Comparison of ENCODE assay signal across 10 cellular contexts in genomic region chr14:82075566-82075965, GRCh38.
DNase-seq lines count a peak whose midpoint lies in the region; ATAC-seq and TF ChIP-seq lines count a peak whose summit lies in the region.
"Had no signal": no experiment of that assay in that cellular context is flagged by ENCODE, and none has a peak within 500 bp of the region (broad histone marks: within the 10 kb centered on the region; RNA-seq: fewer than 3 reads in every experiment).

No MANE protein-coding gene starts in this region.

- H3K9me3 Mint-ChIP-seq in activated CD4-positive, alpha-beta T cell treated with anti-CD3 and anti-CD28 coated beads, Interleukin-2, amount 10 ng/mL, durations not matched to agents 24 days and 14 days, result peaks cover 4% of the 10 kb centered on the region

- H3K9me2 ChIP-seq in PC-3 (replicated peaks; ENCODE audit: low read length), result no peaks in the 10 kb centered on the region

- H3K36me3 ChIP-seq in PC-3 (ENCODE audit: low read depth, low read length), result no peaks in the 10 kb centered on the region
- H3K36me3 ChIP-seq in osteoblast (ENCODE audit: insufficient read depth, low read length), result no peaks in the 10 kb centered on the region
- H3K36me3 ChIP-seq: BLaER1 had no signal

- DNase-seq in activated CD4-positive, alpha-beta T cell treated with anti-CD3 and anti-CD28 coated beads, Interleukin-2, amount 10 ng/mL, durations not matched to agents 24 days and 14 days, result peak; percentile 70
- no peak for DNase-seq in activated CD4-positive, alpha-beta T cell treated with anti-CD3 and anti-CD28 coated beads for 1 hour
- DNase-seq in PC-3, result peak; percentile 26
- DNase-seq in foreskin keratinocyte, result peak in 1 of 2 donors; percentile 13
- DNase-seq in stimulated activated CD8-positive, alpha-beta memory T cell treated with anti-CD3 and anti-CD28 coated beads, Interleukin-4, amount 100 ng/mL, for 48 hours, result peak; percentile 29
- no peak for DNase-seq in osteoblast (ENCODE audit: insufficient read length, low spot score, missing footprints)

- no peak overlapping the region for H3K4me3 ChIP-seq in PC-3 (ENCODE audit: low read length)
- no peak overlapping the region for H3K4me3 ChIP-seq in osteoblast (ENCODE audit: insufficient read depth, low read length)
- H3K4me3 ChIP-seq: BLaER1 had no signal

- H3K4me3 Mint-ChIP-seq in activated CD4-positive, alpha-beta T cell treated with anti-CD3 and anti-CD28 coated beads, Interleukin-2, amount 10 ng/mL, durations not matched to agents 24 days and 14 days, result no peak overlapping the region

- H2AFZ ChIP-seq in PC-3 (ENCODE audit: low read length), result no peak overlapping the region
- no peak overlapping the region for H2AFZ ChIP-seq in osteoblast (ENCODE audit: low read length)

- H3K27me3 ChIP-seq in PC-3 (ENCODE audit: low read length), result no peaks in the 10 kb centered on the region
- no peaks in the 10 kb centered on the region for H3K27me3 ChIP-seq in foreskin keratinocyte
- H3K27me3 ChIP-seq in osteoblast (ENCODE audit: insufficient read depth, low read length), result no peaks in the 10 kb centered on the region
- H3K27me3 ChIP-seq: BLaER1 had no signal

- no peaks in the 10 kb centered on the region for H3K4me1 ChIP-seq in PC-3 (ENCODE audit: insufficient read depth, low read length)
- H3K4me1 ChIP-seq in foreskin keratinocyte, result no peaks in the 10 kb centered on the region
- H3K4me1 ChIP-seq in osteoblast (ENCODE audit: insufficient read depth, low read length), result no peaks in the 10 kb centered on the region
- H3K4me1 ChIP-seq: BLaER1 had no signal

- H3K27ac Mint-ChIP-seq in activated CD4-positive, alpha-beta T cell treated with anti-CD3 and anti-CD28 coated beads, Interleukin-2, amount 10 ng/mL, durations not matched to agents 24 days and 14 days, result no peak overlapping the region
- H3K27ac Mint-ChIP-seq: activated T-helper 2 cell treated with anti-CD3 and anti-CD28 coated beads, Interferon-gamma antibody, Interleukin-2, Interleukin-4, amounts not matched to agents 10 μg/mL and 5 μg/mL and 100 μg/mL, durations not matched to agents 14 hours and 24 hours and 36 hours had no signal

- TF ChIP-seq CTCF in PC-3 (conservative IDR thresholded peaks at IDR 0.05; ENCODE audit: low read depth, low read length), result no peak
- no peak for TF ChIP-seq CTCF in foreskin keratinocyte (conservative IDR thresholded peaks at IDR 0.05)
- no peak for TF ChIP-seq CTCF in osteoblast (IDR thresholded peaks at IDR 0.05; ENCODE audit: extremely low read depth, low read depth, low read length)

- ATAC-seq in PC-3 (no peak), foreskin keratinocyte (peak; percentile 61), HG02970 (IDR thresholded peaks at IDR 0.05; ENCODE audit: low FRiP score, unreplicated experiment) (no peak), GM18909 (IDR thresholded peaks at IDR 0.05; ENCODE audit: poor library complexity, unreplicated experiment) (no peak)

- H3K79me2 ChIP-seq in PC-3 (ENCODE audit: low read length), result no peaks in the 10 kb centered on the region
- no peaks in the 10 kb centered on the region for H3K79me2 ChIP-seq in osteoblast (ENCODE audit: insufficient read depth, low read length)

- no peaks in the 10 kb centered on the region for H3K36me3 Mint-ChIP-seq in activated CD4-positive, alpha-beta T cell treated with anti-CD3 and anti-CD28 coated beads, Interleukin-2, amount 10 ng/mL, durations not matched to agents 24 days and 14 days (ENCODE audit: low read depth)

- H4K20me1 ChIP-seq in PC-3 (ENCODE audit: low read length) (no peaks in the 10 kb centered on the region), osteoblast (ENCODE audit: insufficient read depth, low read length) (no peaks in the 10 kb centered on the region)
- H4K20me1 ChIP-seq: BLaER1 had no signal

- peaks cover 8% of the 10 kb centered on the region for H3K9me3 ChIP-seq in PC-3 (ENCODE audit: low read length)
- H3K9me3 ChIP-seq in osteoblast (ENCODE audit: low read depth, low read length), result peaks cover 6% of the 10 kb centered on the region
- H3K9me3 ChIP-seq: BLaER1 had no signal

- H3K4me2 ChIP-seq in PC-3 (ENCODE audit: low read length) (no peak overlapping the region), osteoblast (ENCODE audit: insufficient read depth, low read length) (no peak overlapping the region)
- H3K4me2 ChIP-seq: BLaER1 had no signal

- no peaks in the 10 kb centered on the region for H3K27me3 Mint-ChIP-seq in activated CD4-positive, alpha-beta T cell treated with anti-CD3 and anti-CD28 coated beads, Interleukin-2, amount 10 ng/mL, durations not matched to agents 24 days and 14 days

- POLR2A ChIA-PET in PC-3 (lab: Charles Lee; ENCODE audit: unreplicated experiment), result no interaction called here

- H3K4me1 Mint-ChIP-seq in activated CD4-positive, alpha-beta T cell treated with anti-CD3 and anti-CD28 coated beads, Interleukin-2, amount 10 ng/mL, durations not matched to agents 24 days and 14 days, result no peaks in the 10 kb centered on the region

- BruUV-seq in PC-3 (replicated peaks; lab: Mats Ljungman, UMichigan), result no TSS peak

- H3F3A ChIP-seq in PC-3 (ENCODE audit: low read length, unreplicated experiment), result no peaks in the 10 kb centered on the region

- CTCF ChIA-PET in PC-3 (lab: Charles Lee), result no interaction called here

- H3K27ac ChIP-seq in PC-3 (ENCODE audit: low read length), result no peak overlapping the region
- no peak overlapping the region for H3K27ac ChIP-seq in foreskin keratinocyte
- no peak overlapping the region for H3K27ac ChIP-seq in osteoblast (ENCODE audit: low read depth, low read length)
- H3K27ac ChIP-seq: BLaER1 had no signal

- intact Hi-C loops in activated CD4-positive, alpha-beta T cell treated with anti-CD3 and anti-CD28 coated beads, Interleukin-2, amount 10 ng/mL, durations not matched to agents 24 days and 14 days (cut with micrococcal nuclease), result no loop called here
- intact Hi-C loops in PC-3 (cut with micrococcal nuclease), result no loop called here

- H3K9ac ChIP-seq in PC-3 (ENCODE audit: low read length), result no peak overlapping the region
- H3K9ac ChIP-seq: BLaER1 had no signal

Comparison
In these comparisons a context has a peak if more than half of its experiments do, and no peak if none do; other contexts are left out.
1. DNase-seq: peak in activated CD4-positive, alpha-beta T cell treated with anti-CD3 and anti-CD28 coated beads, Interleukin-2, amount 10 ng/mL, durations not matched to agents 24 days and 14 days (single experiment), PC-3 (single experiment) and stimulated activated CD8-positive, alpha-beta memory T cell treated with anti-CD3 and anti-CD28 coated beads, Interleukin-4, amount 100 ng/mL, for 48 hours (single experiment); none in activated CD4-positive, alpha-beta T cell treated with anti-CD3 and anti-CD28 coated beads for 1 hour (single experiment) and osteoblast (single experiment).